2 cellular contexts compared by ENCODE assay signal in genomic region chr1:28601696-28602095, GRCh38.
TF ChIP-seq lines count a peak whose summit lies in the region.

No MANE protein-coding gene starts in this region.

TF ChIP-seq in GM12891, 5 proteins besides CTCF, POLR2A, EP300 and RAD21:
- TF ChIP-seq POLR2AphosphoS5 (IDR thresholded peaks at IDR 0.05; ENCODE audit: low read depth, low read length) (no peak), PAX5 (IDR thresholded peaks at IDR 0.05; ENCODE audit: insufficient read depth, low read length, severe bottlenecking) (no peak), TAF1 (IDR thresholded peaks at IDR 0.05; ENCODE audit: low read depth, low read length) (no peak), SPI1 (IDR thresholded peaks at IDR 0.05; ENCODE audit: low read depth, low read length) (no peak), POU2F2 (IDR thresholded peaks at IDR 0.05; ENCODE audit: low read depth, low read length) (no peak)
TF ChIP-seq in GM12891: peak in this region for 0.

TF ChIP-seq in HepG2, 621 proteins besides CTCF, POLR2A, EP300 and RAD21:
- TF ChIP-seq RFX1 (IDR thresholded peaks at IDR 0.05) (no peak), ZNF563 (CRISPR knock-in tag; IDR thresholded peaks at IDR 0.05) (no peak), ZNF547 (CRISPR knock-in tag; IDR thresholded peaks at IDR 0.05) (no peak), MEIS2 (CRISPR knock-in tag; IDR thresholded peaks at IDR 0.05) (no peak), RAD51 (IDR thresholded peaks at IDR 0.05; ENCODE audit: borderline replicate concordance) (no peak)
